In the genomic region with DNA sequence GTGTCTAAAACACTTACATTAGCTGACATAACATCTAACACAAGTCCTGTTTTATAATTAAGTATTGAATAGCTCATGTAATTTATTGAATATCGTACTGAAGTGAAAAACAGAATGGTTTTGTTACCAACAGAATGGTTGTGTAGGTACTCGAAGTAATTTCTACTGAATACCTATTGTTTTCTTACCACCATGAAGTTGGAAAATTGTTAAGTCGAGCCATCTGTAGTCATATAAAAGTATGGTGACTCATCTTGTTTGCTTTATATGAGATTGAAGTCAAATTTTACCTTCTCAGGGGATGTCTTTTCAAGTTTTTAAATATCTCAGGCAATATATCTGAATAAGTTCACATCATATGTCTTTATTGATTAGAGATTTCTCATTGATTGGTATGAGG, we compare ENCODE assay signal across 16 cellular contexts. TPM values are rescaled to one million over a fixed set of nuclear protein-coding genes. Genes with fewer than 3 reads are reported as not detected.
DNase-seq lines count a peak whose midpoint lies in the region; ATAC-seq, FAIRE-seq and TF ChIP-seq lines count a peak whose summit lies in the region.
"Had no signal": no experiment of that assay in that cellular context is flagged by ENCODE, and none has a peak within 500 bp of the region (broad histone marks: within the 10 kb centered on the region; RNA-seq: fewer than 3 reads in every experiment).

No MANE protein-coding gene starts in this region.

- H3K27me3 Mint-ChIP-seq in stimulated activated memory B cell treated with anti-CD40 and anti-IgM and Interleukin-4, amounts not matched to agents 10 μg/mL and 1 μg/mL and 100 μg/mL, for 72 hours: no peaks in the 10 kb centered on the region
- H3K27me3 Mint-ChIP-seq: CD4-positive, alpha-beta memory T cell had no signal

- peaks cover 33% of the 10 kb centered on the region for H3K36me3 Mint-ChIP-seq in stimulated activated memory B cell treated with anti-CD40 and anti-IgM and Interleukin-4, amounts not matched to agents 10 μg/mL and 1 μg/mL and 100 μg/mL, for 72 hours

- H3K27ac Mint-ChIP-seq in stimulated activated memory B cell treated with anti-CD40 and anti-IgM and Interleukin-4, amounts not matched to agents 10 μg/mL and 1 μg/mL and 100 μg/mL, for 72 hours: no peak overlapping the region
- H3K27ac Mint-ChIP-seq: CD4-positive, alpha-beta memory T cell had no signal

- no peak overlapping the region for H3K9ac ChIP-seq in GM23248

- H3K9me3 ChIP-seq in GM23248 (ENCODE audit: low read depth): peaks cover 4% of the 10 kb centered on the region
- H3K9me3 ChIP-seq: BE2C had no signal

- H3K27ac ChIP-seq in GM23248: no peak overlapping the region
- H3K27ac ChIP-seq: C4-2B had no signal

- peak; percentile 9 for FAIRE-seq in A204.1 (lab: Jason Lieb, UNC)
- FAIRE-seq: GM12892, K562 had no signal

- peaks cover 96% of the 10 kb centered on the region for H3K79me2 ChIP-seq in GM23248 (ENCODE audit: insufficient read depth)

- H3K4me1 ChIP-seq in GM23248 (ENCODE audit: insufficient read depth): no peaks in the 10 kb centered on the region

- no peaks in the 10 kb centered on the region for H3K9me2 ChIP-seq in GM23248 (ENCODE audit: insufficient read depth)

- DNase-seq in GM23248: peak; percentile 3
- DNase-seq in astrocyte of the spinal cord (ENCODE audit: low read depth, low spot score): peak; percentile 6
- peak; percentile 18 for DNase-seq in iris pigment epithelial cell (ENCODE audit: low read depth)
- no peak for DNase-seq in cerebellar nuclear complex (lab: John Stamatoyannopoulos, UW)
- DNase-seq: 8988T; BE2C; CD4-positive, alpha-beta memory T cell; DMS153; HCEC 1CT; Karpas-422 had no signal

- no peaks in the 10 kb centered on the region; the same call in 1 of the 2 replicates for H4K20me1 ChIP-seq in GM23248 (ENCODE audit: insufficient read depth)

- H3F3A ChIP-seq in GM23248 (ENCODE audit: insufficient read depth): peaks cover 4% of the 10 kb centered on the region; the same call in 1 of the 2 replicates

- no peak overlapping the region for H3K4me3 Mint-ChIP-seq in stimulated activated memory B cell treated with anti-CD40 and anti-IgM and Interleukin-4, amounts not matched to agents 10 μg/mL and 1 μg/mL and 100 μg/mL, for 72 hours

- H3K36me3 ChIP-seq in GM23248 (ENCODE audit: low read depth): peaks cover 9% of the 10 kb centered on the region; the same call in 1 of the 2 replicates

- H3K4me3 ChIP-seq in GM23248: no peak overlapping the region
- no peak overlapping the region for H3K4me3 ChIP-seq in astrocyte of the spinal cord (ENCODE audit: low read depth, low read length)
- H3K4me3 ChIP-seq: K562 had no signal

- WGBS in GM23248 (ENCODE audit: low coverage in 1 of 2, low lambda C conversion rate in 2 of 2, missing lambda C conversion rate in 2 of 2), 2 experiments: 94 to 99% methylated on average over 3 of the region's 3 CpGs

- in situ Hi-C loops in GM23248 (cut with MboI) (no loop called here), astrocyte of the spinal cord (cut with HindIII; ENCODE audit: low sequenced_read_pairs) (no loop called here)

- H3K4me2 ChIP-seq in GM23248 (ENCODE audit: unreplicated experiment): no peak overlapping the region

- no peak for TF ChIP-seq CTCF in astrocyte of the spinal cord (IDR thresholded peaks at IDR 0.05; ENCODE audit: low read depth, low read length)

- H3K4me1 Mint-ChIP-seq in stimulated activated memory B cell treated with anti-CD40 and anti-IgM and Interleukin-4, amounts not matched to agents 10 μg/mL and 1 μg/mL and 100 μg/mL, for 72 hours: peaks cover 21% of the 10 kb centered on the region

- ATAC-seq in HG03095 (IDR thresholded peaks at IDR 0.05; ENCODE audit: unreplicated experiment): no peak
- no peak for ATAC-seq in stimulated activated memory B cell treated with anti-CD40 and anti-IgM and Interleukin-4, amounts not matched to agents 10 μg/mL and 1 μg/mL and 100 μg/mL, for 72 hours
- ATAC-seq: K562 had no signal

- H2AFZ ChIP-seq in GM23248: no peak overlapping the region

- peaks cover 5% of the 10 kb centered on the region for H3K9me3 Mint-ChIP-seq in stimulated activated memory B cell treated with anti-CD40 and anti-IgM and Interleukin-4, amounts not matched to agents 10 μg/mL and 1 μg/mL and 100 μg/mL, for 72 hours

- no peaks in the 10 kb centered on the region for H3K27me3 ChIP-seq in GM23248 (replicated peaks; ENCODE audit: insufficient read depth)
- H3K27me3 ChIP-seq: BE2C had no signal

RNA-seq across cellular contexts. Expression of a gene that starts 37.6 kb away (rescaled TPM):
- total RNA-seq in GM23248 (2014; rRNA removed; shearing (Covaris generic)): 10.9 and 14.8 TPM in 2 replicates
- 32.3 and 34.4 TPM in 2 replicates for polyA plus RNA-seq in GM23248 (2016; fragmentation: Nextera tagmentation; extraction: Ambion mirVana)

Comparison
In these comparisons a context has a peak if more than half of its experiments do, and no peak if none do; other contexts are left out.
1. DNase-seq: peak in GM23248 (single experiment), astrocyte of the spinal cord (single experiment) and iris pigment epithelial cell (single experiment); none in cerebellar nuclear complex (0 of 2).